ENCODE assay signal across 9 cellular contexts in genomic region chr15:49421991-49422390, GRCh38. TPM values are rescaled to one million over a fixed set of nuclear protein-coding genes. Genes with fewer than 3 reads are reported as not detected.
DNase-seq lines count a peak whose midpoint lies in the region; ATAC-seq, FAIRE-seq and TF ChIP-seq lines count a peak whose summit lies in the region.
"Had no signal": no experiment of that assay in that cellular context is flagged by ENCODE, and none has a peak within 500 bp of the region (broad histone marks: within the 10 kb centered on the region; RNA-seq: fewer than 3 reads in every experiment).

No MANE protein-coding gene starts in this region.

- H3K79me2 ChIP-seq in keratinocyte (ENCODE audit: control insufficient read depth, insufficient read depth, low read length), result no peaks in the 10 kb centered on the region

- no peaks in the 10 kb centered on the region for H3K4me1 ChIP-seq in keratinocyte (ENCODE audit: control insufficient read depth, extremely low read depth, insufficient read depth, low read length)
- H3K4me1 ChIP-seq: BLaER1 had no signal

- peak overlapping the region; percentile 29 for H3K4me2 ChIP-seq in keratinocyte (ENCODE audit: control insufficient read depth, extremely low read depth, insufficient read depth, low read depth, low read length)
- H3K4me2 ChIP-seq: BLaER1 had no signal

- no peaks in the 10 kb centered on the region for H3K36me3 ChIP-seq in keratinocyte (ENCODE audit: control insufficient read depth in 2 of 2, extremely low read depth in 1 of 2, insufficient read depth in 2 of 2, low read length in 2 of 2)
- H3K36me3 ChIP-seq: BLaER1 had no signal

- TF ChIP-seq CTCF in RWPE1 (conservative IDR thresholded peaks at IDR 0.05; ENCODE audit: low read depth), result peak; percentile 94
- TF ChIP-seq CTCF in keratinocyte (optimal IDR thresholded peaks at IDR 0.05 in 1 of 3, IDR thresholded peaks at IDR 0.05 in 1 of 3, conservative IDR thresholded peaks at IDR 0.05 in 1 of 3; ENCODE audit: extremely low read depth in 1 of 3, insufficient read depth in 2 of 3, low read length in 3 of 3), result peak; percentile 43 to 72 (median 57)

- no peaks in the 10 kb centered on the region for H3K9me3 ChIP-seq in keratinocyte (ENCODE audit: control insufficient read depth, low read depth, low read length)
- H3K9me3 ChIP-seq: BLaER1 had no signal

- no peaks in the 10 kb centered on the region for H3K9me1 ChIP-seq in keratinocyte (ENCODE audit: control insufficient read depth, extremely low read depth, insufficient read depth, low read length)

- no peak for FAIRE-seq in keratinocyte (lab: Jason Lieb, UNC)

- ATAC-seq in HG02884 (IDR thresholded peaks at IDR 0.05; ENCODE audit: unreplicated experiment), result no peak

- CTCF ChIA-PET in RWPE1 (lab: Yijun Ruan, JAX), result interaction anchor here (0.6 to 2.7 kb wide), 11 partner anchors 15 to 1704 kb away, joined by 3 to 14 read pairs (median 3); no protein-coding TSS in a partner anchor

- in situ Hi-C loops in T47D (cut with HindIII; ENCODE audit: low pct_unique_long_range_greater_than_20kb, low sequenced_read_pairs), result no loop called here

- POLR2A ChIA-PET in RWPE1 (lab: Yijun Ruan, JAX; ENCODE audit: low non-redundant PET), result no interaction called here

- H3K27ac ChIP-seq in RWPE1 (no peak overlapping the region), keratinocyte (ENCODE audit: control insufficient read depth, insufficient read depth, low read length) (no peak overlapping the region)
- H3K27ac ChIP-seq: BLaER1 had no signal

- H4K20me1 ChIP-seq in keratinocyte (ENCODE audit: control insufficient read depth, extremely low read depth, insufficient read depth, low read length), result no peaks in the 10 kb centered on the region
- H4K20me1 ChIP-seq: BLaER1 had no signal

- DNase-seq in DMS 273 (lab: John Stamatoyannopoulos, UW; ENCODE audit: unreplicated experiment), result peak; percentile 59
- no peak for DNase-seq in DMS 273 treated with DMSO at 0.1 percent for 48 hours (lab: John Stamatoyannopoulos, UW)
- peak; percentile 10 for DNase-seq in HK-2 (ENCODE audit: unreplicated experiment)
- peak; percentile 23 for DNase-seq in RWPE1 (ENCODE audit: low spot score)
- peak; percentile 26 to 81 for DNase-seq in T47D (ENCODE audit: low read depth in 1 of 2, low spot score in 1 of 2)
- DNase-seq in keratinocyte (ENCODE audit: low read depth, low spot score), result no peak
- peak; percentile 1 for DNase-seq in stimulated activated CD4-positive, alpha-beta T cell treated with anti-CD3 and anti-CD28 coated beads, Interleukin-1b, Interleukin-23, amount 100 ng/mL, for 48 hours

- H3K9ac ChIP-seq in keratinocyte (ENCODE audit: control insufficient read depth, extremely low read depth, insufficient read depth, low read length), result no peak overlapping the region
- H3K9ac ChIP-seq: BLaER1 had no signal

- dilution Hi-C loops in keratinocyte (cut with MboI; ENCODE audit: extremely low pct_ligation_motif_present, low sequenced_read_pairs), result no loop called here

- H3K27me3 ChIP-seq in keratinocyte (ENCODE audit: control insufficient read depth, extremely low read depth, insufficient read depth, low read length), result no peaks in the 10 kb centered on the region
- H3K27me3 ChIP-seq: BLaER1 had no signal

- H3K4me3 ChIP-seq in keratinocyte (ENCODE audit: control insufficient read depth in 2 of 3, extremely low read depth in 1 of 3, insufficient read depth in 2 of 3, low read depth in 1 of 3, low read length in 3 of 3), result no peak overlapping the region
- H3K4me3 ChIP-seq: BLaER1 had no signal

- no peak overlapping the region for H2AFZ ChIP-seq in keratinocyte (ENCODE audit: control insufficient read depth, low read length)

RNA-seq across cellular contexts. Expression of gene FGF7, which starts 1.1 kb away (rescaled TPM):
- polyA plus RNA-seq in keratinocyte, result 0.01 TPM in 1 of 3 replicates, not detected in the others
- 0.15 TPM for polyA plus RNA-seq in keratinocyte (2011; ENCODE audit: low read depth)
- polyA plus RNA-seq in keratinocyte (2011; cell fraction: cytosol; rRNA removed), result 0.01 TPM in 1 of 2 replicates, not detected in the other
- not detected in 2 replicates for polyA plus RNA-seq in keratinocyte (2011; cell fraction: nucleus; rRNA removed)
- polyA plus RNA-seq in keratinocyte (2012; ENCODE audit: low replicate concordance), result not detected in 2 replicates
- polyA minus RNA-seq in keratinocyte, result not detected in 3 replicates
- not detected for polyA minus RNA-seq in keratinocyte (2011; cell fraction: cytosol; rRNA and poly(A)+ RNA removed)
- 0.23 TPM in 1 of 2 replicates, not detected in the other for polyA minus RNA-seq in keratinocyte (2011; cell fraction: nucleus; rRNA and poly(A)+ RNA removed)

Comparison
In these comparisons a context has a peak if more than half of its experiments do, and no peak if none do; other contexts are left out.
1. DNase-seq: peak in DMS 273 (single experiment), HK-2 (single experiment), RWPE1 (single experiment), T47D (2 of 2) and stimulated activated CD4-positive, alpha-beta T cell treated with anti-CD3 and anti-CD28 coated beads, Interleukin-1b, Interleukin-23, amount 100 ng/mL, for 48 hours (single experiment); none in DMS 273 treated with DMSO at 0.1 percent for 48 hours (single experiment) and keratinocyte (single experiment).